Comparison of ENCODE assay signal across 18 cellular contexts in genomic region chr2:241729868-241730267, GRCh38. TPM values are rescaled to one million over a fixed set of nuclear protein-coding genes. Genes with fewer than 3 reads are reported as not detected.
"Had no signal": no experiment of that assay in that cellular context is flagged by ENCODE, and none has a peak within 500 bp of the region (broad histone marks: within the 10 kb centered on the region; RNA-seq: fewer than 3 reads in every experiment).

No MANE protein-coding gene starts in this region.

- H3K9me3 Mint-ChIP-seq: naive thymus-derived CD4-positive, alpha-beta T cell; T-helper 2 cell treated with Interferon-gamma antibody and Interleukin-4, amounts not matched to agents 5 μg/mL and 100 μg/mL, for 36 hours had no signal

- DNase-seq: activated CD8-positive, alpha-beta memory T cell treated with anti-CD3 and anti-CD28 coated beads, Interleukin-2, amount 50 U/mL, for 48 hours; activated effector memory CD4-positive, alpha-beta T cell treated with anti-CD3 and anti-CD28 coated beads, Interleukin-2, amount 50 U/mL, for 16 hours; amniotic stem cell; body of pancreas; central memory CD4-positive, alpha-beta T cell; effector CD4-positive, alpha-beta T cell; gastrocnemius medialis; heart right ventricle; islet precursor cell; mammary epithelial cell; naive thymus-derived CD4-positive, alpha-beta T cell; ovary; stimulated activated CD4-positive, alpha-beta T cell treated with anti-CD3 and anti-CD28 coated beads, Interleukin-4, amount 100 ng/mL, for 1 hour; tibial artery; uterus had no signal

- ATAC-seq: activated CD4-positive, CD25-positive, alpha-beta regulatory T cell treated with anti-CD3 and anti-CD28 coated beads, Interleukin-2, amount 50 U/mL, for 24 hours; body of pancreas; gastrocnemius medialis; heart right ventricle; left lobe of liver; naive thymus-derived CD4-positive, alpha-beta T cell had no signal

- H3K4me3 Mint-ChIP-seq: T-helper 2 cell treated with Interferon-gamma antibody and Interleukin-4, amounts not matched to agents 5 μg/mL and 100 μg/mL, for 36 hours had no signal

- H3K27me3 Mint-ChIP-seq: naive thymus-derived CD4-positive, alpha-beta T cell had no signal

RNA-seq across cellular contexts. Expression of gene GAL3ST2, which starts 46.8 kb away (rescaled TPM):
- total RNA-seq: body of pancreas, mammary epithelial cell had no signal
